Comparison of ENCODE assay signal across 20 cellular contexts in genomic region chr3:19154693-19155250, GRCh38. TPM values are rescaled to one million over a fixed set of nuclear protein-coding genes. Genes with fewer than 3 reads are reported as not detected.
A peak's percentile ranks its signal among the peaks of the same experiment; 100 is the strongest.
DNase-seq lines count a peak whose midpoint lies in the region; ATAC-seq, FAIRE-seq and TF ChIP-seq lines count a peak whose summit lies in the region.
"Had no signal": no experiment of that assay in that cellular context is flagged by ENCODE, and none has a peak within 500 bp of the region (broad histone marks: within the 10 kb centered on the region; RNA-seq: fewer than 3 reads in every experiment).

No MANE protein-coding gene starts in this region.

- H3K4me1 ChIP-seq in HepG2 (ENCODE audit: insufficient read depth, low read length): no peaks in the 10 kb centered on the region
- no peaks in the 10 kb centered on the region for H3K4me1 ChIP-seq in right lobe of liver
- peaks cover 5% of the 10 kb centered on the region for H3K4me1 ChIP-seq in parathyroid adenoma
- H3K4me1 ChIP-seq: HAP-1 had no signal

- H3K9ac ChIP-seq in HepG2 (ENCODE audit: insufficient read depth, low read depth, low read length): no peak overlapping the region
- H3K9ac ChIP-seq in parathyroid adenoma: no peak overlapping the region
- H3K9ac ChIP-seq: GM23248 had no signal

- no peak for TF ChIP-seq CTCF in HepG2 (CRISPR knock-in tag; IDR thresholded peaks at IDR 0.05)
- TF ChIP-seq CTCF in right lobe of liver (IDR thresholded peaks at IDR 0.05): no peak
- no peak for TF ChIP-seq CTCF in VCaP (conservative IDR thresholded peaks at IDR 0.05)
- TF ChIP-seq CTCF in parathyroid adenoma (IDR thresholded peaks at IDR 0.05): no peak

- no peaks in the 10 kb centered on the region for H4K20me1 ChIP-seq in HepG2 (ENCODE audit: insufficient read depth, low read length)

- no peak for FAIRE-seq in HepG2 (lab: Jason Lieb, UNC)
- FAIRE-seq: D721Med, G401.6, GM12891, GM19239 had no signal

- no peaks in the 10 kb centered on the region for H3K36me3 ChIP-seq in HepG2 (replicated peaks in 1 of 2; ENCODE audit: control insufficient read depth in 1 of 2, insufficient read depth in 2 of 2, low read length in 2 of 2)
- no peaks in the 10 kb centered on the region for H3K36me3 ChIP-seq in right lobe of liver
- no peaks in the 10 kb centered on the region for H3K36me3 ChIP-seq in parathyroid adenoma (ENCODE audit: control insufficient read depth, insufficient read depth, low read length)
- H3K36me3 ChIP-seq: BE2C, HAP-1 had no signal

- intact Hi-C loops in HepG2 (cut with micrococcal nuclease; ENCODE audit: unreplicated experiment): no loop called here
- intact Hi-C loops in right lobe of liver (cut with DNase I): no loop called here

- H2AFZ ChIP-seq in HepG2 (ENCODE audit: low read length) (no peak overlapping the region), parathyroid adenoma (peak overlapping the region; percentile 21)
- H2AFZ ChIP-seq: GM23248 had no signal

- no peak overlapping the region for H3K4me2 ChIP-seq in HepG2 (ENCODE audit: low read depth, low read length)
- no peak overlapping the region for H3K4me2 ChIP-seq in parathyroid adenoma (ENCODE audit: low read length)

- H3K27ac ChIP-seq in HepG2 (ENCODE audit: extremely low read length, insufficient read depth, low read length) (no peak overlapping the region), right lobe of liver (no peak overlapping the region), VCaP (peak overlapping the region; percentile 66), parathyroid adenoma (no peak overlapping the region)
- H3K27ac ChIP-seq: GM23248, HL-60 had no signal

- TF ChIP-seq RAD21 in HepG2 (CRISPR knock-in tag; IDR thresholded peaks at IDR 0.05): no peak

- CTCF ChIA-PET in HepG2 (lab: Yijun Ruan, JAX; ENCODE audit: low intra/inter-chr PET ratio, low total read pairs): no interaction called here

- no peak for TF ChIP-seq EP300 in HepG2 (IDR thresholded peaks at IDR 0.05; ENCODE audit: low read depth in 2 of 2, low read length in 2 of 2)
- no peak for TF ChIP-seq EP300 in HepG2 (CRISPR knock-in tag; IDR thresholded peaks at IDR 0.05; ENCODE audit: borderline replicate concordance)

- TF ChIP-seq POLR2A in HepG2 (IDR thresholded peaks at IDR 0.05; ENCODE audit: insufficient read depth in 1 of 2, low read depth in 2 of 2, low read length in 2 of 2) (no peak), right lobe of liver (IDR thresholded peaks at IDR 0.05) (no peak)

- ATAC-seq in HepG2 (no peak), right lobe of liver (no peak)

- H3K79me2 ChIP-seq in HepG2 (ENCODE audit: insufficient read depth, low read length): no peaks in the 10 kb centered on the region
- no peaks in the 10 kb centered on the region for H3K79me2 ChIP-seq in parathyroid adenoma

- H3K9me3 ChIP-seq in HepG2 (ENCODE audit: low read length) (no peaks in the 10 kb centered on the region), right lobe of liver (no peaks in the 10 kb centered on the region), parathyroid adenoma (ENCODE audit: control insufficient read depth, low read length) (no peaks in the 10 kb centered on the region)
- H3K9me3 ChIP-seq: BE2C, HAP-1 had no signal

- POLR2A ChIA-PET in HepG2 (lab: Yijun Ruan, JAX): no interaction called here

- no peak for DNase-seq in HepG2 (ENCODE audit: low spot score)
- no peak for DNase-seq in right lobe of liver
- no peak for DNase-seq in RPMI8226
- no peak for DNase-seq in HK-2 (ENCODE audit: unreplicated experiment)
- no peak for DNase-seq in NCI-H1694 (lab: John Stamatoyannopoulos, UW)
- DNase-seq: 8988T; BE2C; CD4-positive, CD25-positive, alpha-beta regulatory T cell; CD8-positive, alpha-beta memory T cell; COR-L47; GM23248 had no signal

- WGBS in HepG2 (ENCODE audit: low lambda C conversion rate): 0% methylated on average over 3 of the region's 3 CpGs
- WGBS in right lobe of liver (ENCODE audit: insufficient coverage, low coverage, low lambda C conversion rate, missing lambda C conversion rate): 29% methylated on average over 3 of the region's 3 CpGs

- no peaks in the 10 kb centered on the region for H3K27me3 ChIP-seq in HepG2 (ENCODE audit: control insufficient read depth in 1 of 2, insufficient read depth in 2 of 2, low read length in 2 of 2)
- no peaks in the 10 kb centered on the region for H3K27me3 ChIP-seq in right lobe of liver
- no peaks in the 10 kb centered on the region for H3K27me3 ChIP-seq in parathyroid adenoma (ENCODE audit: control insufficient read depth, insufficient read depth, low read length)
- H3K27me3 ChIP-seq: BE2C had no signal

- no TSS peak for BruUV-seq in HepG2 (replicated peaks; lab: Mats Ljungman, UMichigan)

- H3K4me3 ChIP-seq in HepG2 (replicated peaks in 1 of 3; ENCODE audit: insufficient read depth in 1 of 3, low read depth in 2 of 3, low read length in 3 of 3) (no peak overlapping the region), right lobe of liver (no peak overlapping the region), parathyroid adenoma (ENCODE audit: low read depth, low read length) (no peak overlapping the region)
- H3K4me3 ChIP-seq: GM23248, HAP-1 had no signal

- in situ Hi-C loops in HepG2 (cut with HindIII; ENCODE audit: extremely low pct_ligation_motif_present, low pct_unique_long_range_greater_than_20kb): no loop called here

TF ChIP-seq in HepG2, 621 proteins besides CTCF, POLR2A, EP300 and RAD21:
- TF ChIP-seq GTF2F1 (IDR thresholded peaks at IDR 0.05; ENCODE audit: low read length) (no peak), ZHX1 (CRISPR knock-in tag; IDR thresholded peaks at IDR 0.05; ENCODE audit: low read depth) (no peak), MAFF (IDR thresholded peaks at IDR 0.05; ENCODE audit: low read depth, low read length) (peak; percentile 58), GZF1 (CRISPR knock-in tag; IDR thresholded peaks at IDR 0.05) (no peak), MAFK (conservative IDR thresholded peaks at IDR 0.05 in 1 of 2, IDR thresholded peaks at IDR 0.05 in 1 of 2; ENCODE audit: low read length in 2 of 2) (peak; percentile 40 to 69; a peak in 3 of 4 replicates)

RNA-seq across cellular contexts. Expression of gene KCNH8, which starts 6.5 kb away (rescaled TPM):
- total RNA-seq in HepG2 (2016; rRNA removed; fragmentation: Illumina TruSeq; extraction: Trizol): 0.04 TPM in 1 of 2 replicates, not detected in the other
- total RNA-seq in HepG2 (2016; cell fraction: cytosol; rRNA removed; fragmentation: Illumina TruSeq; extraction: Trizol; ENCODE audit: low read depth): not detected in 2 replicates
- total RNA-seq in HepG2 (2016; cell fraction: insoluble cytoplasmic fraction; rRNA removed; fragmentation: Illumina TruSeq; extraction: Trizol): not detected in 2 replicates
- total RNA-seq in HepG2 (2016; cell fraction: membrane; rRNA removed; fragmentation: Illumina TruSeq; extraction: Trizol): not detected in 2 replicates
- 0.06 TPM in 1 of 2 replicates, not detected in the other for total RNA-seq in HepG2 (2016; cell fraction: nucleus; rRNA removed; fragmentation: Illumina TruSeq; extraction: Trizol)
- 0.04 TPM in 1 of 2 replicates, not detected in the other for polyA plus RNA-seq in HepG2 (2011; rRNA removed)
- polyA plus RNA-seq in HepG2 (2011; cell fraction: cytosol; rRNA removed): not detected in 2 replicates
- polyA plus RNA-seq in HepG2 (2011; cell fraction: nucleus; rRNA removed): 0.06 and 0.07 TPM in 2 replicates
- not detected in 2 replicates for polyA plus RNA-seq in HepG2 (2012)
- polyA plus RNA-seq in HepG2 (2016; cell fraction: cytosol; fragmentation: Illumina TruSeq; extraction: Trizol; ENCODE audit: low read depth): not detected in 2 replicates
- polyA plus RNA-seq in HepG2 (2016; cell fraction: insoluble cytoplasmic fraction; fragmentation: Illumina TruSeq; extraction: Trizol; ENCODE audit: low read depth): not detected in 2 replicates
- not detected in 2 replicates for polyA plus RNA-seq in HepG2 (2016; cell fraction: membrane; fragmentation: Illumina TruSeq; extraction: Trizol; ENCODE audit: low read depth)
- not detected in 2 replicates for polyA plus RNA-seq in HepG2 (2016; cell fraction: nucleus; fragmentation: Illumina TruSeq; extraction: Trizol; ENCODE audit: insufficient read depth, low read depth)
- not detected in 2 replicates for polyA minus RNA-seq in HepG2 (2011; rRNA and poly(A)+ RNA removed; ENCODE audit: low replicate concordance)
- polyA minus RNA-seq in HepG2 (2011; cell fraction: cytosol; rRNA and poly(A)+ RNA removed): not detected in 2 replicates
- 0.25 and 0.26 TPM in 2 replicates for polyA minus RNA-seq in HepG2 (2011; cell fraction: nucleus; rRNA and poly(A)+ RNA removed)
- not detected for total RNA-seq in right lobe of liver
- total RNA-seq: CD4-positive, CD25-positive, alpha-beta regulatory T cell; CD8-positive, alpha-beta memory T cell; GM23248; HT1080 had no signal
- polyA plus RNA-seq: CD8-positive, alpha-beta memory T cell; GM23248 had no signal
